ENCODE assay signal across 13 cellular contexts in the genomic region with DNA sequence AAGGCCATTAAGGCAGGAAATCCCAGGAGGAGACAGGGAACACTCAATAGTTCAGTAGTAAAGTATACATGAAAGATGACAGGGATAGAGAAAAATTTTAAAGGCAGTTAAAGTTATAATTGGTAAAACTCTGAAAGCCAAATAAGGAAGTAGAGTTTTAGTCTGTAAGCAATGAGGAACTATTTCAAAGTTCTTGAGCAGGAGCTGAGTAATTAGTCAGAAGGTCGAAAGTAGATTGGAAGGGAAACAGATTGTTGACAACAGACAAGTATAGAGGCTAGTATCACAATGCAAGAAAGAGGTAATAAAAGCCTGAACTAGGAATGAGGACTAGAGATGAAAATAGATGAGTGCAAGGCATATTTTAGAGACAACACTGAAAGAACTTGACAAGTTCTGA.
A peak's percentile ranks its signal among the peaks of the same experiment; 100 is the strongest.
DNase-seq lines count a peak whose midpoint lies in the region; ATAC-seq, FAIRE-seq and TF ChIP-seq lines count a peak whose summit lies in the region.
"Had no signal": no experiment of that assay in that cellular context is flagged by ENCODE, and none has a peak within 500 bp of the region (broad histone marks: within the 10 kb centered on the region; RNA-seq: fewer than 3 reads in every experiment).

No MANE protein-coding gene starts in this region.

- no peak for TF ChIP-seq POLR2A in GM12892 (IDR thresholded peaks at IDR 0.05; ENCODE audit: low read depth, low read length)

- H3K27ac ChIP-seq in colonic mucosa, result peak overlapping the region; percentile 78
- H3K27ac ChIP-seq in small intestine (ENCODE audit: low read depth in 1 of 2, low read length in 1 of 2), result peak overlapping the region in 1 of 2 donors; percentile 20
- H3K27ac ChIP-seq: cardiac muscle cell, gastrocnemius medialis had no signal

- intact Hi-C loops in colonic mucosa (cut with DNase I), result no loop called here

- TF ChIP-seq CTCF in colonic mucosa (IDR thresholded peaks at IDR 0.05), result no peak

- no peaks in the 10 kb centered on the region for H3K27me3 ChIP-seq in colonic mucosa
- no peaks in the 10 kb centered on the region for H3K27me3 ChIP-seq in small intestine (ENCODE audit: control insufficient read depth in 2 of 2, insufficient read depth in 2 of 2, low read length in 2 of 2)
- H3K27me3 ChIP-seq: cardiac muscle cell, gastrocnemius medialis had no signal

- H3K4me3 ChIP-seq in colonic mucosa, result no peak overlapping the region
- H3K4me3 ChIP-seq in small intestine (ENCODE audit: low read depth in 1 of 2, low read length in 2 of 2), result no peak overlapping the region
- H3K4me3 ChIP-seq: cardiac muscle cell, gastrocnemius medialis had no signal

- no peaks in the 10 kb centered on the region for H3K36me3 ChIP-seq in colonic mucosa
- H3K36me3 ChIP-seq in small intestine (ENCODE audit: control insufficient read depth in 2 of 2, insufficient read depth in 2 of 2, low read length in 2 of 2), result peaks cover 0 to 2% of the 10 kb centered on the region in 2 donors
- H3K36me3 ChIP-seq: cardiac muscle cell, gastrocnemius medialis had no signal

- 5 to 32% (median 27%) methylated on average over 1 of the region's 1 CpG for WGBS in small intestine, 3 donors

- peaks cover 4% of the 10 kb centered on the region for H3K4me1 ChIP-seq in colonic mucosa
- peaks cover 0 to 2% of the 10 kb centered on the region in 2 donors for H3K4me1 ChIP-seq in small intestine (ENCODE audit: control insufficient read depth in 2 of 2, insufficient read depth in 1 of 2, low read depth in 1 of 2, low read length in 1 of 2)
- H3K4me1 ChIP-seq: gastrocnemius medialis had no signal

- H3K9ac ChIP-seq in colonic mucosa (ENCODE audit: low read depth in 2 of 2, low read length in 2 of 2), result no peak overlapping the region

- DNase-seq in LoVo (ENCODE audit: low spot score) (peak; percentile 32), colonic mucosa (no peak), small intestine (peak; percentile 68), GM12892 (ENCODE audit: insufficient read length) (no peak)
- DNase-seq in stimulated activated naive CD4-positive, alpha-beta T cell treated with Interleukin-2 at 50 U/mL for 16 hours (lab: John Stamatoyannopoulos, UW), result no peak
- DNase-seq: gastrocnemius medialis; NCI-H187; stimulated activated CD4-positive, alpha-beta T cell treated with anti-CD3 and anti-CD28 coated beads, Interleukin-15, amount 100 ng/mL, for 24 hours had no signal

- FAIRE-seq in small intestine (lab: Jason Lieb, UNC) (no peak), GM12892 (lab: Jason Lieb, UNC) (no peak)
- FAIRE-seq: G401.6 had no signal

- peak; percentile 57 for ATAC-seq in GM18499 (IDR thresholded peaks at IDR 0.05; ENCODE audit: insufficient read depth, unreplicated experiment)
- no peak for ATAC-seq in GM21528 (IDR thresholded peaks at IDR 0.05; ENCODE audit: low FRiP score, unreplicated experiment)
- no peak for ATAC-seq in GM19395 (IDR thresholded peaks at IDR 0.05; ENCODE audit: unreplicated experiment)
- ATAC-seq: gastrocnemius medialis had no signal

- no peaks in the 10 kb centered on the region for H3K9me3 ChIP-seq in colonic mucosa
- H3K9me3 ChIP-seq in small intestine (ENCODE audit: control insufficient read depth, low read depth), result no peaks in the 10 kb centered on the region
- H3K9me3 ChIP-seq: gastrocnemius medialis had no signal

Comparison
In these comparisons a context has a peak if more than half of its experiments do, and no peak if none do; other contexts are left out.
1. DNase-seq: peak in LoVo (single experiment) and small intestine (single experiment); none in colonic mucosa (single experiment), GM12892 (single experiment) and stimulated activated naive CD4-positive, alpha-beta T cell treated with Interleukin-2 at 50 U/mL for 16 hours (single experiment).